ENCODE assay signal across 8 cellular contexts in genomic region chr10:47311900-47312662, GRCh38. TPM values are rescaled to one million over a fixed set of nuclear protein-coding genes. Genes with fewer than 3 reads are reported as not detected.
DNase-seq lines count a peak whose midpoint lies in the region; ATAC-seq, FAIRE-seq and TF ChIP-seq lines count a peak whose summit lies in the region.

No MANE protein-coding gene starts in this region.

- TF ChIP-seq POLR2A in GM18505 (IDR thresholded peaks at IDR 0.05; ENCODE audit: borderline replicate concordance, extremely low read depth, insufficient read depth, insufficient read length): no peak

- peak; percentile 98 for TF ChIP-seq CTCF in AG04449 (IDR thresholded peaks at IDR 0.05; ENCODE audit: insufficient read depth, low read length, missing control alignments)
- peak; percentile 64 for TF ChIP-seq CTCF in neutrophil (IDR thresholded peaks at IDR 0.05)

- no peaks in the 10 kb centered on the region for H3K36me3 Mint-ChIP-seq in activated T-helper 17 cell treated with anti-CD3 and anti-CD28 coated beads, Interleukin-2, amount 50 U/mL, for 72 hours (ENCODE audit: low read depth)

- peaks cover 19% of the 10 kb centered on the region for H3K27me3 ChIP-seq in neutrophil

- H3K27ac ChIP-seq in neutrophil: no peak overlapping the region

- peak overlapping the region; percentile 39 for H3K4me3 Mint-ChIP-seq in activated T-helper 17 cell treated with anti-CD3 and anti-CD28 coated beads, Interleukin-2, amount 50 U/mL, for 72 hours

- no peaks in the 10 kb centered on the region for H3K9me3 Mint-ChIP-seq in activated T-helper 17 cell treated with anti-CD3 and anti-CD28 coated beads, Interleukin-2, amount 50 U/mL, for 72 hours

- CTCF ChIA-PET in AG04449 (lab: Yijun Ruan, JAX): interaction anchor here (0.6 to 9.0 kb wide), 26 partner anchors 9 to 318 kb away, joined by 3 to 291 read pairs (median 5); partner anchors contain the start of genes GDF2 and RBP3

- DNase-seq in AG04449 (ENCODE audit: low read depth, low spot score): peak; percentile 12
- DNase-seq in HT-29 (ENCODE audit: low spot score): peak; percentile 79
- peak; percentile 52 for DNase-seq in RCC 7860 (ENCODE audit: low spot score)
- peak; percentile 24 for DNase-seq in fibroblast of the conjunctiva (ENCODE audit: low read depth)
- DNase-seq in stromal cell of bone marrow (ENCODE audit: low read depth): peak; percentile 34

- FAIRE-seq in RCC 7860 (lab: Jason Lieb, UNC): no peak

- H3K4me3 ChIP-seq in AG04449 (ENCODE audit: low read depth, low read length) (no peak overlapping the region), neutrophil (ENCODE audit: low read depth in 1 of 2, low read length in 1 of 2) (no peak overlapping the region)

- H3K27ac Mint-ChIP-seq in activated T-helper 17 cell treated with anti-CD3 and anti-CD28 coated beads, Interleukin-2, amount 50 U/mL, for 72 hours: no peak overlapping the region

- no peaks in the 10 kb centered on the region for H3K36me3 ChIP-seq in neutrophil

- POLR2A ChIA-PET in AG04449 (lab: Yijun Ruan, JAX): no interaction called here

- no peaks in the 10 kb centered on the region for H3K9me3 ChIP-seq in neutrophil

- no peaks in the 10 kb centered on the region for H3K27me3 Mint-ChIP-seq in activated T-helper 17 cell treated with anti-CD3 and anti-CD28 coated beads, Interleukin-2, amount 50 U/mL, for 72 hours

- ATAC-seq in GM18505 (IDR thresholded peaks at IDR 0.05; ENCODE audit: unreplicated experiment): peak; percentile 78
- ATAC-seq in activated T-helper 17 cell treated with anti-CD3 and anti-CD28 coated beads, Interleukin-2, amount 50 U/mL, for 72 hours (replicated peaks): peak; percentile 96

- no peaks in the 10 kb centered on the region for H3K4me1 ChIP-seq in neutrophil (ENCODE audit: control insufficient read depth in 1 of 2, insufficient read depth in 1 of 2, low read depth in 1 of 2, low read length in 1 of 2)

- no peaks in the 10 kb centered on the region for H3K4me1 Mint-ChIP-seq in activated T-helper 17 cell treated with anti-CD3 and anti-CD28 coated beads, Interleukin-2, amount 50 U/mL, for 72 hours

RNA-seq across cellular contexts. Expression of gene GDF2, which starts 10.2 kb away (rescaled TPM):
- total RNA-seq in HT-29 (2014; rRNA removed; shearing (Covaris generic)): not detected in 2 replicates
- not detected for total RNA-seq in activated T-helper 17 cell treated with anti-CD3 and anti-CD28 coated beads, Interleukin-2, amount 50 U/mL, for 72 hours

RNA-seq across cellular contexts. Expression of gene GDF10, which starts 12.1 kb away (rescaled TPM):
- not detected in 2 replicates for total RNA-seq in HT-29 (2014; rRNA removed; shearing (Covaris generic))
- under 1 TPM in 1 of 2 donors, not detected in 1; 0.45 TPM for total RNA-seq in activated T-helper 17 cell treated with anti-CD3 and anti-CD28 coated beads, Interleukin-2, amount 50 U/mL, for 72 hours

RNA-seq across cellular contexts. Expression of gene RBP3, which starts 36.1 kb away (rescaled TPM):
- 0.20 TPM in 1 of 2 replicates, not detected in the other for total RNA-seq in HT-29 (2014; rRNA removed; shearing (Covaris generic))
- total RNA-seq in activated T-helper 17 cell treated with anti-CD3 and anti-CD28 coated beads, Interleukin-2, amount 50 U/mL, for 72 hours: not detected

Comparison
In these comparisons a context has a peak if more than half of its experiments do, and no peak if none do; other contexts are left out.
1. DNase-seq: peak in every context shown above with its lines; median percentile 79 in HT-29; 52 in RCC 7860; 34 in stromal cell of bone marrow; 24 in fibroblast of the conjunctiva; 12 in AG04449.